ENCODE assay signal across 17 cellular contexts in genomic region chr4:89337678-89338077, GRCh38. TPM values are rescaled to one million over a fixed set of nuclear protein-coding genes. Genes with fewer than 3 reads are reported as not detected.
DNase-seq lines count a peak whose midpoint lies in the region; ATAC-seq and TF ChIP-seq lines count a peak whose summit lies in the region.
"Had no signal": no experiment of that assay in that cellular context is flagged by ENCODE, and none has a peak within 500 bp of the region (broad histone marks: within the 10 kb centered on the region; RNA-seq: fewer than 3 reads in every experiment).

No MANE protein-coding gene starts in this region.

- no peak for DNase-seq in activated T-cell treated with anti-CD3 and anti-CD28 coated beads, Interleukin-2, amount 50 U/mL, for 72 hours
- no peak for DNase-seq in activated T-cell treated with anti-CD3 and anti-CD28 coated beads, Interleukin-2, amount 50 U/mL, for 48 hours
- DNase-seq in CD4-positive, alpha-beta T cell: no peak
- DNase-seq in T-cell: peak in 1 of 34 experiments; percentile 3
- DNase-seq in naive thymus-derived CD4-positive, alpha-beta T cell: peak in 7 of 9 donors; percentile 22 to 75 (median 60)
- DNase-seq in HT-29 (ENCODE audit: low spot score): no peak
- DNase-seq in NCI-H510A (lab: John Stamatoyannopoulos, UW): no peak
- DNase-seq: 8988T, AML-193, COR-L47, DND-41, GDM1, HCEC 1CT, HFFc6, IMR-90 had no signal

- no peak overlapping the region for H3K27ac ChIP-seq in CD4-positive, alpha-beta T cell (ENCODE audit: low read depth, low read length)
- no peak overlapping the region for H3K27ac ChIP-seq in naive thymus-derived CD4-positive, alpha-beta T cell (ENCODE audit: low read depth, low read length)
- H3K27ac ChIP-seq: BLaER1 had no signal

- CTCF ChIA-PET in CD4-positive, alpha-beta T cell (lab: Charles Lee): no interaction called here
- CTCF ChIA-PET in T-cell (lab: Charles Lee): no interaction called here
- CTCF ChIA-PET in naive thymus-derived CD4-positive, alpha-beta T cell (lab: Charles Lee): no interaction called here

- no peaks in the 10 kb centered on the region for H3K36me3 Mint-ChIP-seq in activated T-cell treated with anti-CD3 and anti-CD28 coated beads, Interleukin-2, amount 50 U/mL, for 72 hours (ENCODE audit: insufficient read depth in 2 of 2)
- no peaks in the 10 kb centered on the region for H3K36me3 Mint-ChIP-seq in CD4-positive, alpha-beta T cell (ENCODE audit: low read depth)
- no peaks in the 10 kb centered on the region for H3K36me3 Mint-ChIP-seq in T-cell
- peaks cover 0 to 3% (median 0%) of the 10 kb centered on the region in 5 donors for H3K36me3 Mint-ChIP-seq in naive thymus-derived CD4-positive, alpha-beta T cell

- H3K4me3 ChIP-seq in naive thymus-derived CD4-positive, alpha-beta T cell (ENCODE audit: low read length): no peak overlapping the region
- H3K4me3 ChIP-seq: BLaER1 had no signal

- H3K36me3 ChIP-seq in naive thymus-derived CD4-positive, alpha-beta T cell (ENCODE audit: control insufficient read depth in 2 of 3, insufficient read depth in 3 of 3, low read length in 3 of 3): no peaks in the 10 kb centered on the region
- H3K36me3 ChIP-seq: BLaER1 had no signal

- no peak for ATAC-seq in activated T-cell treated with anti-CD3 and anti-CD28 coated beads, Interleukin-2, amount 50 U/mL, for 72 hours (replicated peaks in 1 of 2)
- ATAC-seq in CD4-positive, alpha-beta T cell (ENCODE audit: poor library complexity): peak; percentile 90
- ATAC-seq in T-cell (replicated peaks in 1 of 4): peak; percentile 66 to 96 (median 82)
- peak; percentile 89 for ATAC-seq in naive thymus-derived CD4-positive, alpha-beta T cell
- no peak for ATAC-seq in HG03457 (IDR thresholded peaks at IDR 0.05; ENCODE audit: unreplicated experiment)

- intact Hi-C loops in CD4-positive, alpha-beta T cell (cut with DNase I, micrococcal nuclease): loop anchor here in 1 of 2 experiments (5.0 kb wide), 1 partner anchor 40 kb away; no protein-coding TSS in a partner anchor
- intact Hi-C loops in naive thymus-derived CD4-positive, alpha-beta T cell (cut with micrococcal nuclease): loop anchor here in 1 of 2 donors (1.0 to 2.0 kb wide), 2 partner anchors 31 to 83 kb away; partner anchors contain the start of gene GPRIN3

- no peaks in the 10 kb centered on the region for H3K27me3 ChIP-seq in CD4-positive, alpha-beta T cell (ENCODE audit: control insufficient read depth, insufficient read depth, low read length)
- H3K27me3 ChIP-seq in naive thymus-derived CD4-positive, alpha-beta T cell (ENCODE audit: control insufficient read depth in 2 of 2, insufficient read depth in 2 of 2, low read length in 2 of 2): no peaks in the 10 kb centered on the region
- H3K27me3 ChIP-seq: BLaER1 had no signal

- no peaks in the 10 kb centered on the region for H3K9me3 Mint-ChIP-seq in activated T-cell treated with anti-CD3 and anti-CD28 coated beads, Interleukin-2, amount 50 U/mL, for 72 hours
- H3K9me3 Mint-ChIP-seq in CD4-positive, alpha-beta T cell: no peaks in the 10 kb centered on the region
- no peaks in the 10 kb centered on the region for H3K9me3 Mint-ChIP-seq in T-cell
- H3K9me3 Mint-ChIP-seq in naive thymus-derived CD4-positive, alpha-beta T cell: peaks cover 0 to 5% (median 0%) of the 10 kb centered on the region in 11 donors
- H3K9me3 Mint-ChIP-seq: HFFc6 had no signal

- H3K27me3 Mint-ChIP-seq in activated T-cell treated with anti-CD3 and anti-CD28 coated beads, Interleukin-2, amount 50 U/mL, for 72 hours (ENCODE audit: low read depth): no peaks in the 10 kb centered on the region
- H3K27me3 Mint-ChIP-seq in CD4-positive, alpha-beta T cell: no peaks in the 10 kb centered on the region
- H3K27me3 Mint-ChIP-seq in T-cell: no peaks in the 10 kb centered on the region
- H3K27me3 Mint-ChIP-seq in naive thymus-derived CD4-positive, alpha-beta T cell: no peaks in the 10 kb centered on the region

- POLR2A ChIA-PET in CD4-positive, alpha-beta T cell (lab: Charles Lee): interaction anchor here (1.0 to 2.9 kb wide), 5 partner anchors 12 to 43 kb away, joined by 3 to 11 read pairs (median 4); partner anchors contain the start of gene GPRIN3
- POLR2A ChIA-PET in T-cell (lab: Charles Lee): no interaction called here
- POLR2A ChIA-PET in naive thymus-derived CD4-positive, alpha-beta T cell (lab: Charles Lee): interaction anchor here (0.6 to 1.6 kb wide), 4 partner anchors 30 to 49 kb away, joined by 3 to 7 read pairs (median 4); partner anchors contain the start of gene GPRIN3

- peaks cover 8% of the 10 kb centered on the region for H3K4me1 Mint-ChIP-seq in activated T-cell treated with anti-CD3 and anti-CD28 coated beads, Interleukin-2, amount 50 U/mL, for 72 hours (ENCODE audit: low read depth)
- no peaks in the 10 kb centered on the region for H3K4me1 Mint-ChIP-seq in CD4-positive, alpha-beta T cell (ENCODE audit: low read depth)
- H3K4me1 Mint-ChIP-seq in T-cell: peaks cover 0 to 9% (median 8%) of the 10 kb centered on the region in 3 donors
- peaks cover 0 to 16% (median 9%) of the 10 kb centered on the region in 7 donors for H3K4me1 Mint-ChIP-seq in naive thymus-derived CD4-positive, alpha-beta T cell

- no peak overlapping the region for H3K4me3 Mint-ChIP-seq in activated T-cell treated with anti-CD3 and anti-CD28 coated beads, Interleukin-2, amount 50 U/mL, for 72 hours
- peak overlapping the region; percentile 58 for H3K4me3 Mint-ChIP-seq in CD4-positive, alpha-beta T cell
- H3K4me3 Mint-ChIP-seq in T-cell: peak overlapping the region in 2 of 3 donors; percentile 0 to 49
- H3K4me3 Mint-ChIP-seq in naive thymus-derived CD4-positive, alpha-beta T cell: peak overlapping the region in 4 of 10 donors; percentile 15 to 74 (median 67)
- H3K4me3 Mint-ChIP-seq: HFFc6 had no signal

- no peak for TF ChIP-seq CTCF in CD4-positive, alpha-beta T cell (IDR thresholded peaks at IDR 0.05)

- peaks cover 0 to 19% of the 10 kb centered on the region in 2 donors for H3K4me1 ChIP-seq in naive thymus-derived CD4-positive, alpha-beta T cell (ENCODE audit: control insufficient read depth in 2 of 2, insufficient read depth in 2 of 2, low read length in 2 of 2)
- H3K4me1 ChIP-seq: BLaER1 had no signal

- peak overlapping the region; percentile 13 for H3K27ac Mint-ChIP-seq in activated T-cell treated with anti-CD3 and anti-CD28 coated beads, Interleukin-2, amount 50 U/mL, for 72 hours
- no peak overlapping the region for H3K27ac Mint-ChIP-seq in CD4-positive, alpha-beta T cell
- H3K27ac Mint-ChIP-seq in T-cell: no peak overlapping the region
- peak overlapping the region in 2 of 9 donors; percentile 85 to 87 for H3K27ac Mint-ChIP-seq in naive thymus-derived CD4-positive, alpha-beta T cell
- H3K27ac Mint-ChIP-seq: HFFc6 had no signal

- no peaks in the 10 kb centered on the region for H3K9me3 ChIP-seq in CD4-positive, alpha-beta T cell (ENCODE audit: control insufficient read depth, low read length)
- no peaks in the 10 kb centered on the region for H3K9me3 ChIP-seq in naive thymus-derived CD4-positive, alpha-beta T cell (ENCODE audit: control insufficient read depth in 2 of 3, low read length in 3 of 3)
- H3K9me3 ChIP-seq: BLaER1 had no signal

RNA-seq across cellular contexts. Expression of gene GPRIN3, which starts 30.1 kb away (rescaled TPM):
- 10 to 100 TPM; 19.9 to 32.3 TPM for total RNA-seq in activated T-cell treated with anti-CD3 and anti-CD28 coated beads, Interleukin-2, amount 50 U/mL, for 72 hours
- 10 to 100 TPM; 46.4 TPM for total RNA-seq in CD4-positive, alpha-beta T cell
- total RNA-seq in T-cell: 10 to 100 TPM; 17.4 to 56.1 (median 23.0) TPM
- total RNA-seq in naive thymus-derived CD4-positive, alpha-beta T cell: 10 to 100 TPM; 10.2 to 55.5 (median 24.8) TPM
- polyA plus RNA-seq in naive thymus-derived CD4-positive, alpha-beta T cell: 1 to 10 TPM; 7.3 to 8.1 TPM
- 2.4 and 3.3 TPM in 2 replicates for total RNA-seq in HT-29 (2014; rRNA removed; shearing (Covaris generic))
- polyA plus RNA-seq: IMR-90 had no signal

Comparison
In these comparisons a context has a peak if more than half of its experiments do, and no peak if none do; other contexts are left out.
1. ATAC-seq: peak in CD4-positive, alpha-beta T cell (single experiment), T-cell (4 of 4) and naive thymus-derived CD4-positive, alpha-beta T cell (single experiment); none in activated T-cell treated with anti-CD3 and anti-CD28 coated beads, Interleukin-2, amount 50 U/mL, for 72 hours (0 of 2) and HG03457 (single experiment).
2. DNase-seq: peak in naive thymus-derived CD4-positive, alpha-beta T cell (7 of 9); none in activated T-cell treated with anti-CD3 and anti-CD28 coated beads, Interleukin-2, amount 50 U/mL, for 72 hours (0 of 2), activated T-cell treated with anti-CD3 and anti-CD28 coated beads, Interleukin-2, amount 50 U/mL, for 48 hours (0 of 2), CD4-positive, alpha-beta T cell (0 of 10), HT-29 (single experiment) and NCI-H510A (single experiment).
3. H3K4me3 Mint-ChIP-seq: peak in CD4-positive, alpha-beta T cell (single experiment) and T-cell (2 of 3); none in activated T-cell treated with anti-CD3 and anti-CD28 coated beads, Interleukin-2, amount 50 U/mL, for 72 hours (0 of 2).
4. POLR2A ChIA-PET loops: an anchor here in CD4-positive, alpha-beta T cell (1.0 to 2.9 kb wide) and naive thymus-derived CD4-positive, alpha-beta T cell (0.6 to 1.6 kb wide); none called in T-cell.